Comparison of ENCODE assay signal across 8 cellular contexts in the genomic region with DNA sequence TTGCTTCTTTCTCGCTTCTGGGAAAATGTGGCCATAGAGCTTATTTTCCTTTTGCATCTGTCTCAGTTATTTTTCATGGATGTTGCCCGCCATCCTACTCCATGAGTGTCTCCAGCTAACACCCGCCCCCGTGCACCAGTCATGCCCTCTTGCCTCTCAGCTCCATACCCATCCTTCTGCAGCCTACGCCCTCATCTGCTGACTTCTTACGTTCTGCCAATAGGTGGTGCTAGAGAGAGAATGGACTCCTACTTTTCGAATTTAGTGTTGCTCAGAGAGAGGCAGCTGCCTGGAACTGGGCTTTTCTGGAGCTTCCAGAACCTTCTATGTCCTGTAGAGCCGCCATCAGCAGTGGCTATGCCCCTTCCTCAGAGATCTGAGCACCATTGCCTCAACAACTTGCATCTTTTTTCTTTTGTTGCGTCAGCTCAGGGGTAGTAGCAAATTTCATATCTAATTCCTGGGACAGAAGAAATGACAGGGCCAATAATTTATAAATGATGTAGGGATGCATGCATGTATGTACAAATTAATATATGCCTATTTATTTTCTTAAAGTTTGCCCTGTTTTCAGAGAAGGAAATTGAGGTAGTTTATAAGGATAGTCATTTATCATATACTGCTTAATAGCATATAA.
DNase-seq lines count a peak whose midpoint lies in the region; ATAC-seq, FAIRE-seq and TF ChIP-seq lines count a peak whose summit lies in the region.

No MANE protein-coding gene starts in this region.

- DNase-seq in HT1080 (ENCODE audit: low read depth) (peak; percentile 24), SK-N-DZ (ENCODE audit: low spot score) (peak; percentile 29), fibroblast of villous mesenchyme (ENCODE audit: low read depth) (peak; percentile 65), pancreas (peak in 3 of 6 donors; percentile 17 to 45 (median 22))
- no peak for DNase-seq in stimulated activated naive CD4-positive, alpha-beta T cell (lab: John Stamatoyannopoulos, UW)

- H3K27me3 ChIP-seq in pancreas, result no peaks in the 10 kb centered on the region

- TF ChIP-seq CTCF in C4-2B (conservative IDR thresholded peaks at IDR 0.05), result peak; percentile 92
- TF ChIP-seq CTCF in fibroblast of villous mesenchyme (IDR thresholded peaks at IDR 0.05; ENCODE audit: insufficient read depth, low read depth, low read length), result peak; percentile 94
- peak; percentile 36 to 64 (median 58) for TF ChIP-seq CTCF in pancreas (IDR thresholded peaks at IDR 0.05)

- H3K4me1 ChIP-seq in pancreas, result no peaks in the 10 kb centered on the region

- intact Hi-C loops in pancreas (cut with DNase I), result loop anchor here in 2 of 3 donors (5.0 to 10.0 kb wide), 3 partner anchors 119 to 449 kb away; a partner anchor contains a TSS

- H3K9me3 ChIP-seq in pancreas, result no peaks in the 10 kb centered on the region

- FAIRE-seq in pancreas (lab: Jason Lieb, UNC), result no peak

- H3K36me3 ChIP-seq in pancreas, result no peaks in the 10 kb centered on the region

- ATAC-seq in GM18517 (IDR thresholded peaks at IDR 0.05; ENCODE audit: unreplicated experiment) (peak; percentile 84), pancreas (peak in 3 of 4 donors; percentile 85 to 95 (median 85)), GM19023 (IDR thresholded peaks at IDR 0.05; ENCODE audit: unreplicated experiment) (no peak)

- H3K4me3 ChIP-seq in fibroblast of villous mesenchyme (ENCODE audit: low read depth, low read length) (no peak overlapping the region), pancreas (no peak overlapping the region)

- H3K27ac ChIP-seq in C4-2B, result no peak overlapping the region
- no peak overlapping the region for H3K27ac ChIP-seq in pancreas

- WGBS in pancreas, 2 donors, result 20 to 23% methylated on average over 9 of the region's 9 CpGs

Comparison
In these comparisons a context has a peak if more than half of its experiments do, and no peak if none do; other contexts are left out.
1. DNase-seq: peak in HT1080 (single experiment), SK-N-DZ (single experiment) and fibroblast of villous mesenchyme (single experiment); none in stimulated activated naive CD4-positive, alpha-beta T cell (0 of 6).
2. Peak in every context shown above with its lines, with median percentiles within 50 percentile points of each other: CTCF ChIP-seq.